In the genomic region with DNA sequence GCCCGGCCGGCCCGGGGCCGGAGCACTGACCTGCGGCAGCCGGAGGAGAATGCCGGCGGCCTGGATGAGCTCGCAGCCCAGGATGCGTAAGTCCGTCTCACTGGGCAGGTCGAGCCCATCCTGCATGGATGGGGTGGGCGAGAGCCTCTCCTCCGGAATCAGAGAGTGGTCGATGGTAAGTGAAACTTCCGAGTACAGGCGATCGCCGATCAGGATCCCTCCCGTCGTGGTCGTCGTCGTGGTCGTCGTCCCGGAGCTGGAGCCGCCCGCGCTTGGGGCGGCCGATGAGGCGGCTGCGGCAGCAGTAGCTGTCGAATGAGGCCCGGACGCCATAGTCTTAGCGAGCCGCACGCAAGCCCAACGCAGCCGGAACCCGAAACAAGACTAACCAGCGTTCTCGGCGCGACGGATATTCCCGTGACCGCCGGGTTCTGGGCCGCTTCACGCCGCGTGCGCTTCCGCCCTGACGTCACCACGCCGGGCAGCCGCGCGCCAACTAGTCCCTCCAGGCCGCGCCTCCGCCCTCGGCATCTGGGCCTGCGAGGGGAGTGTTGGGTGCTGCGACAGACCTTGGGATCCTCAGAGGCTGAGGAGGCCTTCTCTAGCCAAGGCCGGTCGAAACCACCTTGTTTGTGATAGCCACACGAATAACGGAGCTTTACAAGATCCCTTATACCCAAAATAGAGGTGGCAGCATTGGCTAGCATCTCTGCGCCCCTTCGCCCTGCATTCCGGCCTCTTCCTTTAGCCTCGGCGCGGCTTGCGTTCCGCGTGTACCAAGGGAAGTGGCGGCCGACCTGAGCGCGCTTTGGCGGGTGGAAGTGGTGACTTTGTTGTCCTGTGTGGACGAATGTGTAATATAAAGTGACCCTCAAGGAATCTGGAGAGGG, we compare ENCODE assay signal across 8 cellular contexts. TPM values are rescaled to one million over a fixed set of nuclear protein-coding genes. Genes with fewer than 3 reads are reported as not detected.
A peak's percentile ranks its signal among the peaks of the same experiment; 100 is the strongest.
DNase-seq lines count a peak whose midpoint lies in the region; ATAC-seq, FAIRE-seq and TF ChIP-seq lines count a peak whose summit lies in the region.

A gene (minus strand): TSS at position 386 of the 890 bp plus-strand sequence. CDS start 53 bp downstream, at position 333.

- peak within 1 kb of the TSS; percentile 97 for H3K27ac Mint-ChIP-seq in T-helper 2 cell treated with Interferon-gamma antibody and Interleukin-4, amounts not matched to agents 5 μg/mL and 100 μg/mL, for 36 hours

- H3K4me1 ChIP-seq in ascending aorta (peaks cover 6 to 38% of the 10 kb centered on the region in 2 donors), right cardiac atrium (ENCODE audit: control insufficient read depth, insufficient read depth, low read length) (no peaks in the 10 kb centered on the region)

- H3K4me3 Mint-ChIP-seq in T-helper 2 cell treated with Interferon-gamma antibody and Interleukin-4, amounts not matched to agents 5 μg/mL and 100 μg/mL, for 36 hours: peak within 1 kb of the TSS; percentile 94

- no peaks in the 10 kb centered on the region for H3K9me3 Mint-ChIP-seq in T-helper 2 cell treated with Interferon-gamma antibody and Interleukin-4, amounts not matched to agents 5 μg/mL and 100 μg/mL, for 36 hours

- H3K4me1 Mint-ChIP-seq in T-helper 2 cell treated with Interferon-gamma antibody and Interleukin-4, amounts not matched to agents 5 μg/mL and 100 μg/mL, for 36 hours (ENCODE audit: low read depth): peaks cover 33% of the 10 kb centered on the region

- DNase-seq in NCI-H2029 (lab: John Stamatoyannopoulos, UW): peak; percentile 96
- peak; percentile 96 for DNase-seq in T-helper 2 cell treated with Interferon-gamma antibody and Interleukin-4, amounts not matched to agents 5 μg/mL and 100 μg/mL, for 36 hours (ENCODE audit: low spot score)
- DNase-seq in ascending aorta (ENCODE audit: low spot score in 2 of 2): peak; percentile 86 to 99
- DNase-seq in right cardiac atrium: peak; percentile 97 to 99 (median 99)
- peak; percentile 92 for DNase-seq in pulmonary artery endothelial cell (ENCODE audit: low read depth, low spot score)
- DNase-seq in urothelium cell line (ENCODE audit: low spot score): peak; percentile 87

- intact Hi-C loops in ascending aorta (cut with DNase I) (loop anchor here (1.0 to 10.0 kb wide), 8 partner anchors 15 to 1645 kb away; a partner anchor contains a TSS), right cardiac atrium (cut with DNase I) (loop anchor here in 3 of 4 donors (2.0 kb wide), 1 partner anchor 15 kb away; no protein-coding TSS in a partner anchor)

- ATAC-seq in GM18508 (IDR thresholded peaks at IDR 0.05; ENCODE audit: insufficient read depth, unreplicated experiment) (peak; percentile 72), HG02981 (IDR thresholded peaks at IDR 0.05; ENCODE audit: unreplicated experiment) (peak; percentile 77), right cardiac atrium (peak; percentile 96 to 97)

- H3K4me3 ChIP-seq in ascending aorta (peak within 1 kb of the TSS; percentile 86 to 100), right cardiac atrium (ENCODE audit: low read length) (peak within 1 kb of the TSS; percentile 95)

- peaks cover 47% of the 10 kb centered on the region for H3K36me3 Mint-ChIP-seq in T-helper 2 cell treated with Interferon-gamma antibody and Interleukin-4, amounts not matched to agents 5 μg/mL and 100 μg/mL, for 36 hours (ENCODE audit: low read depth)

- no peak for FAIRE-seq in urothelium cell line (lab: Jason Lieb, UNC)

- no peaks in the 10 kb centered on the region for H3K9me3 ChIP-seq in ascending aorta
- H3K9me3 ChIP-seq in right cardiac atrium (ENCODE audit: control insufficient read depth, low read length): no peaks in the 10 kb centered on the region

- peaks cover 25 to 38% of the 10 kb centered on the region in 2 donors for H3K36me3 ChIP-seq in ascending aorta

- no peaks in the 10 kb centered on the region for H3K27me3 Mint-ChIP-seq in T-helper 2 cell treated with Interferon-gamma antibody and Interleukin-4, amounts not matched to agents 5 μg/mL and 100 μg/mL, for 36 hours (ENCODE audit: low read depth)

- H3K27me3 ChIP-seq in ascending aorta (no peaks in the 10 kb centered on the region), right cardiac atrium (ENCODE audit: control insufficient read depth, insufficient read depth) (no peaks in the 10 kb centered on the region)

- H3K27ac ChIP-seq in ascending aorta: peak within 1 kb of the TSS; percentile 99 to 100
- peak within 1 kb of the TSS; percentile 100 for H3K27ac ChIP-seq in right cardiac atrium (ENCODE audit: low read length)

- WGBS in right cardiac atrium: under 1% methylated on average over 88 of the region's 88 CpGs

- TF ChIP-seq CTCF in ascending aorta (IDR thresholded peaks at IDR 0.05): no peak

RNA-seq across cellular contexts. Expression of the gene that starts here (rescaled TPM):
- 241 TPM for total RNA-seq in ascending aorta
- 10 to 100 TPM; 30.1 to 60.6 (median 41.2) TPM for total RNA-seq in right cardiac atrium
- 39.4 TPM for polyA plus RNA-seq in right cardiac atrium
- total RNA-seq in pulmonary artery endothelial cell: 95.1 and 143 TPM in 2 replicates

Comparison
In these comparisons a context has a peak if more than half of its experiments do, and no peak if none do; other contexts are left out.
1. Peak in every context shown above with its lines: DNase-seq, ATAC-seq, H3K4me3 ChIP-seq and H3K27ac ChIP-seq.